Comparison of ENCODE assay signal across 18 cellular contexts in genomic region chr19:5018224-5019015, GRCh38. TPM values are rescaled to one million over a fixed set of nuclear protein-coding genes. Genes with fewer than 3 reads are reported as not detected.
A peak's percentile ranks its signal among the peaks of the same experiment; 100 is the strongest.
DNase-seq lines count a peak whose midpoint lies in the region; ATAC-seq and TF ChIP-seq lines count a peak whose summit lies in the region.
"Had no signal": no experiment of that assay in that cellular context is flagged by ENCODE, and none has a peak within 500 bp of the region (broad histone marks: within the 10 kb centered on the region; RNA-seq: fewer than 3 reads in every experiment).

No MANE protein-coding gene starts in this region.

- no peak for TF ChIP-seq POLR2A in adrenal gland (IDR thresholded peaks at IDR 0.05)

- no peak overlapping the region for H3K4me3 Mint-ChIP-seq in stimulated activated effector memory CD8-positive, alpha-beta T cell treated with anti-CD3 and anti-CD28 coated beads, Interleukin-12 subunit alpha, Interleukin-12 subunit beta, amount 100 ng/mL, for 72 hours
- H3K4me3 Mint-ChIP-seq: activated CD4-positive, alpha-beta memory T cell treated with anti-CD3 and anti-CD28 coated beads for 36 hours had no signal

- DNase-seq in GM03348 (ENCODE audit: low spot score), result peak; percentile 85
- no peak for DNase-seq in RWPE2 (ENCODE audit: low spot score)
- DNase-seq in fibroblast of the aortic adventitia (ENCODE audit: low read depth), result peak; percentile 70
- DNase-seq in stimulated activated effector memory CD8-positive, alpha-beta T cell treated with anti-CD3 and anti-CD28 coated beads, Interleukin-12 subunit alpha, Interleukin-12 subunit beta, amount 100 ng/mL, for 72 hours (ENCODE audit: low spot score in 2 of 2), result no peak
- DNase-seq in dorsolateral prefrontal cortex, result no peak
- DNase-seq in adrenal gland, result no peak
- no peak for DNase-seq in stimulated activated naive CD4-positive, alpha-beta T cell (lab: John Stamatoyannopoulos, UW)
- DNase-seq: activated CD4-positive, alpha-beta memory T cell treated with anti-CD3 and anti-CD28 coated beads for 36 hours; colonic mucosa; erythroblast; mucosa of descending colon; NCI-H1092 treated with DMSO at 0.1 percent for 48 hours; NCI-H748 treated with DMSO at 0.1 percent for 48 hours; occipital lobe; stimulated activated CD4-positive, alpha-beta T cell treated with anti-CD3 and anti-CD28 coated beads, Interleukin-4, amount 100 ng/mL, for 1 hour; thyroid gland had no signal

- H3K9me3 ChIP-seq in RWPE2 (ENCODE audit: severe bottlenecking), result no peaks in the 10 kb centered on the region
- H3K9me3 ChIP-seq in adrenal gland (replicated peaks in 1 of 3), result no peaks in the 10 kb centered on the region
- H3K9me3 ChIP-seq: colonic mucosa, mucosa of descending colon, thyroid gland had no signal

- peaks cover 6% of the 10 kb centered on the region for H3K4me1 Mint-ChIP-seq in stimulated activated effector memory CD8-positive, alpha-beta T cell treated with anti-CD3 and anti-CD28 coated beads, Interleukin-12 subunit alpha, Interleukin-12 subunit beta, amount 100 ng/mL, for 72 hours

- H3K27ac Mint-ChIP-seq in stimulated activated effector memory CD8-positive, alpha-beta T cell treated with anti-CD3 and anti-CD28 coated beads, Interleukin-12 subunit alpha, Interleukin-12 subunit beta, amount 100 ng/mL, for 72 hours, result no peak overlapping the region
- H3K27ac Mint-ChIP-seq: activated CD4-positive, alpha-beta memory T cell treated with anti-CD3 and anti-CD28 coated beads for 36 hours had no signal

- no peaks in the 10 kb centered on the region for H3K27me3 ChIP-seq in RWPE2 (ENCODE audit: insufficient read depth, poor library complexity, severe bottlenecking)
- no peaks in the 10 kb centered on the region for H3K27me3 ChIP-seq in dorsolateral prefrontal cortex
- no peaks in the 10 kb centered on the region for H3K27me3 ChIP-seq in adrenal gland
- H3K27me3 ChIP-seq: colonic mucosa, thyroid gland had no signal

- no peak overlapping the region for H3K4me3 ChIP-seq in RWPE2 (ENCODE audit: severe bottlenecking)
- H3K4me3 ChIP-seq in fibroblast of the aortic adventitia (ENCODE audit: low read depth, low read length), result no peak overlapping the region
- H3K4me3 ChIP-seq in dorsolateral prefrontal cortex, result no peak overlapping the region
- H3K4me3 ChIP-seq in adrenal gland, result no peak overlapping the region
- H3K4me3 ChIP-seq: colonic mucosa, K562, mucosa of descending colon, thyroid gland had no signal

- peaks cover 11% of the 10 kb centered on the region for H3K36me3 ChIP-seq in RWPE2 (ENCODE audit: low read depth)
- H3K36me3 ChIP-seq in adrenal gland (replicated peaks in 1 of 2), result peaks cover 0 to 20% of the 10 kb centered on the region in 2 donors
- H3K36me3 ChIP-seq: colonic mucosa had no signal

- H3K9me3 Mint-ChIP-seq in stimulated activated effector memory CD8-positive, alpha-beta T cell treated with anti-CD3 and anti-CD28 coated beads, Interleukin-12 subunit alpha, Interleukin-12 subunit beta, amount 100 ng/mL, for 72 hours, result no peaks in the 10 kb centered on the region
- H3K9me3 Mint-ChIP-seq: activated CD4-positive, alpha-beta memory T cell treated with anti-CD3 and anti-CD28 coated beads for 36 hours had no signal

- H3K27ac ChIP-seq in RWPE2 (ENCODE audit: poor library complexity, severe bottlenecking), result peak overlapping the region; percentile 28
- no peak overlapping the region for H3K27ac ChIP-seq in dorsolateral prefrontal cortex
- no peak overlapping the region for H3K27ac ChIP-seq in adrenal gland
- H3K27ac ChIP-seq: colonic mucosa, HL-60 had no signal

- intact Hi-C loops in dorsolateral prefrontal cortex (cut with DNase I), result no loop called here
- intact Hi-C loops in adrenal gland (cut with DNase I), result no loop called here

- ATAC-seq in RWPE2 (ENCODE audit: low read depth), result no peak
- ATAC-seq in stimulated activated effector memory CD8-positive, alpha-beta T cell treated with anti-CD3 and anti-CD28 coated beads, Interleukin-12 subunit alpha, Interleukin-12 subunit beta, amount 100 ng/mL, for 72 hours, result peak; percentile 21
- ATAC-seq: K562, mucosa of descending colon had no signal

- WGBS in adrenal gland, 4 donors, result 66 to 78% (median 75%) methylated on average over 11 to 16 of the region's 16 CpGs

- H3K36me3 Mint-ChIP-seq in stimulated activated effector memory CD8-positive, alpha-beta T cell treated with anti-CD3 and anti-CD28 coated beads, Interleukin-12 subunit alpha, Interleukin-12 subunit beta, amount 100 ng/mL, for 72 hours, result peaks cover 36% of the 10 kb centered on the region

- H3K4me1 ChIP-seq in RWPE2 (ENCODE audit: insufficient read depth, poor library complexity, severe bottlenecking), result peaks cover 9% of the 10 kb centered on the region
- H3K4me1 ChIP-seq in adrenal gland (replicated peaks in 1 of 2), result peaks cover 7% of the 10 kb centered on the region in 2 donors
- H3K4me1 ChIP-seq: colonic mucosa had no signal

- TF ChIP-seq CTCF in RWPE2 (IDR thresholded peaks at IDR 0.05; ENCODE audit: poor library complexity, severe bottlenecking) (no peak), fibroblast of the aortic adventitia (IDR thresholded peaks at IDR 0.05; ENCODE audit: insufficient read depth, low read length) (no peak), dorsolateral prefrontal cortex (IDR thresholded peaks at IDR 0.05 in 54 of 56, conservative IDR thresholded peaks at IDR 0.05 in 2 of 56; ENCODE audit: low read depth in 1 of 56, partially characterized antibody in 56 of 56) (no peak), adrenal gland (IDR thresholded peaks at IDR 0.05) (no peak)

RNA-seq across cellular contexts. Expression of gene KDM4B, which starts 49.5 kb away (rescaled TPM):
- total RNA-seq in fibroblast of the aortic adventitia (ENCODE audit: low replicate concordance) (13.5 and 17.3 TPM in 2 replicates), dorsolateral prefrontal cortex (10 to 100 TPM; 35.7 to 91.2 (median 55.2) TPM), adrenal gland (10 to 100 TPM; 30.4 to 65.1 (median 48.5) TPM)
- polyA plus RNA-seq in adrenal gland, result 10 to 100 TPM; 11.4 to 46.6 (median 23.5) TPM

Comparison
In these comparisons a context has a peak if more than half of its experiments do, and no peak if none do; other contexts are left out.
1. DNase-seq: peak in GM03348 (single experiment) and fibroblast of the aortic adventitia (single experiment); none in RWPE2 (single experiment), stimulated activated effector memory CD8-positive, alpha-beta T cell treated with anti-CD3 and anti-CD28 coated beads, Interleukin-12 subunit alpha, Interleukin-12 subunit beta, amount 100 ng/mL, for 72 hours (0 of 2), dorsolateral prefrontal cortex (0 of 10), adrenal gland (0 of 7) and stimulated activated naive CD4-positive, alpha-beta T cell (0 of 6).